8 cellular contexts compared by ENCODE assay signal in the genomic region with DNA sequence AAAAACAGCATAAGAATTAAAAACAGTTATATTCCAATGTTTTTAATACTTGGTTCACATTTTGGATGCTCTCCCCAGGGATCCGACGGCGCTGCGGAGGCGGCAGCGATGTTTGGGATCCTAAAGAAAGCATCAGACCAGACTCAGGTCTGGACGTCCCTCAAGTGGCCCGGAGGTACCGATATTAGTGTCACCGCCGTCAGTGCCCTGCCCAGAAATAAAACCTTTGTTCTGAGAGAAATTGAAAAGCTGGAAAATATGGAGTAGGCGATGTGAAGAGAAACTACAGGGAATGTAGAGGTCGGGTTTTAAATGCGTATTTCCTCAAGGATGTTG. TPM values are rescaled to one million over a fixed set of nuclear protein-coding genes. Genes with fewer than 3 reads are reported as not detected.
DNase-seq lines count a peak whose midpoint lies in the region; ATAC-seq, FAIRE-seq and TF ChIP-seq lines count a peak whose summit lies in the region.

No MANE protein-coding gene starts in this region.

- intact Hi-C loops in IMR-90 (cut with micrococcal nuclease): loop anchor here (1.0 to 2.0 kb wide), 2 partner anchors 116 to 139 kb away; no protein-coding TSS in a partner anchor

- H3K36me3 Mint-ChIP-seq in mesothelial cell of epicardium: no peaks in the 10 kb centered on the region

- peaks cover 7 to 37% of the 10 kb centered on the region in 2 experiments; a peak in 3 of 4 replicates for H3K79me1 ChIP-seq in IMR-90 (ENCODE audit: low read depth in 1 of 2, low read length in 2 of 2)

- peak overlapping the region; percentile 70 for H3K4me2 ChIP-seq in IMR-90 (ENCODE audit: low read depth, low read length)

- H3K9ac ChIP-seq in IMR-90 (ENCODE audit: low read depth, low read length): peak overlapping the region; percentile 81

- TF ChIP-seq POLR2A in IMR-90 (IDR thresholded peaks at IDR 0.05; ENCODE audit: low read depth, low read length): no peak

- TF ChIP-seq RAD21 in IMR-90 (IDR thresholded peaks at IDR 0.05; ENCODE audit: low read length): no peak

- peak overlapping the region; percentile 62 for H3K27ac Mint-ChIP-seq in mesothelial cell of epicardium

- H3K4me3 Mint-ChIP-seq in mesothelial cell of epicardium: peak overlapping the region; percentile 66

- H4K8ac ChIP-seq in IMR-90 (ENCODE audit: low read depth in 2 of 2, low read length in 2 of 2): peak overlapping the region; percentile 48 to 91; a peak in 3 of 4 replicates

- DNase-seq in Ammon's horn (ENCODE audit: low spot score) (peak; percentile 13), IMR-90 (no peak), choroid plexus epithelial cell (ENCODE audit: low read depth) (peak; percentile 15), mesothelial cell of epicardium (ENCODE audit: low spot score in 2 of 2, unreplicated experiment in 2 of 2) (no peak), urothelium cell line (ENCODE audit: low spot score) (no peak), GM10248 (ENCODE audit: extremely low spot score) (no peak)

- 8% methylated on average over 10 of the region's 14 CpGs; no CpG with 5 or more reads in 1 of the 2 experiments for WGBS in IMR-90 (ENCODE audit: extremely low coverage in 2 of 2, insufficient read length in 1 of 2), 2 experiments

- H3K23ac ChIP-seq in IMR-90 (ENCODE audit: low read depth, low read length): peak overlapping the region; percentile 93

- 0 out of 2 replicates have a peak overlapping the region, but pooled peaks have one; percentile 33 for H2AK5ac ChIP-seq in IMR-90 (ENCODE audit: low read depth, low read length)

- no peaks in the 10 kb centered on the region for H3K36me3 ChIP-seq in IMR-90 (ENCODE audit: control insufficient read depth, insufficient read depth, low read length)

- BruUV-seq in IMR-90 (replicated peaks; lab: Mats Ljungman, UMichigan): no TSS peak

- no peaks in the 10 kb centered on the region for H3K9me3 Mint-ChIP-seq in mesothelial cell of epicardium

- H4K5ac ChIP-seq in IMR-90 (ENCODE audit: low read depth, low read length): peak overlapping the region; percentile 56

- dilution Hi-C loops in IMR-90 (cut with HindIII; ENCODE audit: low sequenced_read_pairs, unreplicated experiment): no loop called here

- peak overlapping the region; percentile 15; the same call in 1 of the 3 replicates for H2BK15ac ChIP-seq in IMR-90 (ENCODE audit: low read depth, low read length)

- no peak for TF ChIP-seq CTCF in IMR-90 (conservative IDR thresholded peaks at IDR 0.05; ENCODE audit: low read depth, low read length)
- TF ChIP-seq CTCF in choroid plexus epithelial cell (conservative IDR thresholded peaks at IDR 0.05; ENCODE audit: low read depth, low read length): no peak
- no peak for TF ChIP-seq CTCF in mesothelial cell of epicardium (IDR thresholded peaks at IDR 0.05; ENCODE audit: unreplicated experiment)
- no peak for TF ChIP-seq CTCF in GM10248 (IDR thresholded peaks at IDR 0.05; ENCODE audit: control extremely low read depth, extremely low read depth, low read depth, missing control alignments)

- no peak overlapping the region for H3K18ac ChIP-seq in IMR-90 (ENCODE audit: low read depth, low read length)

- peaks cover 20% of the 10 kb centered on the region for H3K27me3 Mint-ChIP-seq in mesothelial cell of epicardium (ENCODE audit: low read depth)

- peaks cover 6% of the 10 kb centered on the region; the same call in 1 of the 2 replicates for H4K20me1 ChIP-seq in IMR-90 (ENCODE audit: insufficient read depth, low read length)

- no peak for FAIRE-seq in urothelium cell line (lab: Jason Lieb, UNC)

- ATAC-seq in IMR-90 (ENCODE audit: low read depth) (no peak), HG03442 (IDR thresholded peaks at IDR 0.05; ENCODE audit: unreplicated experiment) (no peak), HG02759 (IDR thresholded peaks at IDR 0.05; ENCODE audit: unreplicated experiment) (no peak)

- H3K4me1 Mint-ChIP-seq in mesothelial cell of epicardium: peaks cover 34% of the 10 kb centered on the region

- no peak overlapping the region for H2BK5ac ChIP-seq in IMR-90 (ENCODE audit: low read depth, low read length, poor library complexity, severe bottlenecking)

- H3K9me1 ChIP-seq in IMR-90 (ENCODE audit: insufficient read depth, low read length): peaks cover 14% of the 10 kb centered on the region; the same call in 1 of the 2 replicates

- H2AFZ ChIP-seq in IMR-90 (replicated peaks; ENCODE audit: low read length, poor library complexity): peak overlapping the region; percentile 97

- H3K56ac ChIP-seq in IMR-90 (ENCODE audit: extremely low read depth, insufficient read depth, low read length): peak overlapping the region; percentile 67

- CTCF ChIA-PET in IMR-90 (lab: Yijun Ruan, JAX) (interaction anchor here (0.6 to 2.6 kb wide), 3 partner anchors 33 to 115 kb away, joined by 5 to 19 read pairs (median 5); no protein-coding TSS in a partner anchor), GM10248 (lab: Yijun Ruan, JAX) (interaction anchor here (1.2 to 6.2 kb wide), 17 partner anchors 9 to 546 kb away, joined by 3 to 60 read pairs (median 5); no protein-coding TSS in a partner anchor)

- H3K27ac ChIP-seq in IMR-90 (ENCODE audit: insufficient read depth, low read length): peak overlapping the region; percentile 62

- POLR2A ChIA-PET in IMR-90 (lab: Charles Lee; ENCODE audit: unreplicated experiment): interaction anchor here (1.0 kb wide), 1 partner anchor 12 kb away, joined by 3 read pairs; no protein-coding TSS in a partner anchor
- POLR2A ChIA-PET in GM10248 (lab: Yijun Ruan, JAX): interaction anchor here (1.2 kb wide), 1 partner anchor 150 kb away, joined by 5 read pairs; a partner anchor contains a TSS

- no peaks in the 10 kb centered on the region for H3K9me3 ChIP-seq in IMR-90 (ENCODE audit: control insufficient read depth, insufficient read depth, low read length)

- H4K91ac ChIP-seq in IMR-90 (ENCODE audit: insufficient read depth, low read depth, low read length): peak overlapping the region; percentile 44

- peak overlapping the region; percentile 75 for H3K4me3 ChIP-seq in IMR-90 (ENCODE audit: insufficient read depth, low read depth, low read length)
- peak overlapping the region; percentile 59 for H3K4me3 ChIP-seq in choroid plexus epithelial cell (ENCODE audit: low read depth, low read length)

- H2BK120ac ChIP-seq in IMR-90 (ENCODE audit: low read depth, low read length): peak overlapping the region; percentile 83

- no peak overlapping the region for H2AK9ac ChIP-seq in IMR-90 (replicated peaks; ENCODE audit: low read depth, low read length, poor library complexity)

- H2BK20ac ChIP-seq in IMR-90 (ENCODE audit: low read depth, low read length): no peak overlapping the region; the same call in 1 of the 2 replicates

- H3K4me1 ChIP-seq in IMR-90 (ENCODE audit: control insufficient read depth, insufficient read depth, low read length): peaks cover 7% of the 10 kb centered on the region

- in situ Hi-C loops in IMR-90 (cut with MboI; ENCODE audit: low sequenced_read_pairs): no loop called here

- peak overlapping the region; percentile 43 for H3K14ac ChIP-seq in IMR-90 (replicated peaks; ENCODE audit: low read depth, low read length)

- H3K27me3 ChIP-seq in IMR-90 (ENCODE audit: control insufficient read depth, insufficient read depth, low read length): peaks cover 7% of the 10 kb centered on the region; the same call in 1 of the 2 replicates

- peak overlapping the region; percentile 88 for H3K4ac ChIP-seq in IMR-90 (ENCODE audit: low read depth, low read length)

TF ChIP-seq in IMR-90, 13 proteins besides CTCF, POLR2A, EP300 and RAD21:
- TF ChIP-seq CEBPB (IDR thresholded peaks at IDR 0.05; ENCODE audit: low read depth, low read length) (no peak), FOS (IDR thresholded peaks at IDR 0.05; ENCODE audit: low read depth, low read length) (no peak), SMC3 (IDR thresholded peaks at IDR 0.05; ENCODE audit: low read depth, low read length) (no peak), BHLHE40 (IDR thresholded peaks at IDR 0.05; ENCODE audit: low read depth, low read length) (no peak), RFX5 (IDR thresholded peaks at IDR 0.05; ENCODE audit: low read depth, low read length) (no peak), MAFK (IDR thresholded peaks at IDR 0.05; ENCODE audit: low read depth, low read length) (no peak)
- TF ChIP-seq, protein P1, sequence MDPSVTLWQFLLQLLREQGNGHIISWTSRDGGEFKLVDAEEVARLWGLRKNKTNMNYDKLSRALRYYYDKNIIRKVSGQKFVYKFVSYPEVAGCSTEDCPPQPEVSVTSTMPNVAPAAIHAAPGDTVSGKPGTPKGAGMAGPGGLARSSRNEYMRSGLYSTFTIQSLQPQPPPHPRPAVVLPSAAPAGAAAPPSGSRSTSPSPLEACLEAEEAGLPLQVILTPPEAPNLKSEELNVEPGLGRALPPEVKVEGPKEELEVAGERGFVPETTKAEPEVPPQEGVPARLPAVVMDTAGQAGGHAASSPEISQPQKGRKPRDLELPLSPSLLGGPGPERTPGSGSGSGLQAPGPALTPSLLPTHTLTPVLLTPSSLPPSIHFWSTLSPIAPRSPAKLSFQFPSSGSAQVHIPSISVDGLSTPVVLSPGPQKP (IDR thresholded peaks at IDR 0.05; ENCODE audit: borderline replicate concordance, low read depth, low read length): no peak
- TF ChIP-seq, protein P2, sequence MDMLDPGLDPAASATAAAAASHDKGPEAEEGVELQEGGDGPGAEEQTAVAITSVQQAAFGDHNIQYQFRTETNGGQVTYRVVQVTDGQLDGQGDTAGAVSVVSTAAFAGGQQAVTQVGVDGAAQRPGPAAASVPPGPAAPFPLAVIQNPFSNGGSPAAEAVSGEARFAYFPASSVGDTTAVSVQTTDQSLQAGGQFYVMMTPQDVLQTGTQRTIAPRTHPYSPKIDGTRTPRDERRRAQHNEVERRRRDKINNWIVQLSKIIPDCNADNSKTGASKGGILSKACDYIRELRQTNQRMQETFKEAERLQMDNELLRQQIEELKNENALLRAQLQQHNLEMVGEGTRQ (IDR thresholded peaks at IDR 0.05; ENCODE audit: low read depth, low read length): no peak

RNA-seq across cellular contexts. Expression of a gene that starts 0.6 kb away (rescaled TPM):
- total RNA-seq in IMR-90 (2012; rRNA removed): 0.83 and 1.3 TPM in 2 replicates
- polyA plus RNA-seq in IMR-90 (2012; rRNA removed): 0.98 and 1.5 TPM in 2 replicates
- 0.22 and 0.66 TPM in 2 replicates for polyA plus RNA-seq in IMR-90 (2012; cell fraction: cytosol; rRNA removed)
- 4.4 and 6.5 TPM in 2 replicates for polyA plus RNA-seq in IMR-90 (2012; cell fraction: nucleus; rRNA removed; ENCODE audit: low replicate concordance)
- 11.5 to 13.1 TPM (median 12.7 TPM) in 3 replicates for total RNA-seq in mesothelial cell of epicardium

Comparison
In these comparisons a context has a peak if more than half of its experiments do, and no peak if none do; other contexts are left out.
1. DNase-seq: peak in Ammon's horn (single experiment) and choroid plexus epithelial cell (single experiment); none in IMR-90 (single experiment), mesothelial cell of epicardium (0 of 2), urothelium cell line (single experiment) and GM10248 (single experiment).